Comparison of ENCODE assay signal across 8 cellular contexts in the genomic region with DNA sequence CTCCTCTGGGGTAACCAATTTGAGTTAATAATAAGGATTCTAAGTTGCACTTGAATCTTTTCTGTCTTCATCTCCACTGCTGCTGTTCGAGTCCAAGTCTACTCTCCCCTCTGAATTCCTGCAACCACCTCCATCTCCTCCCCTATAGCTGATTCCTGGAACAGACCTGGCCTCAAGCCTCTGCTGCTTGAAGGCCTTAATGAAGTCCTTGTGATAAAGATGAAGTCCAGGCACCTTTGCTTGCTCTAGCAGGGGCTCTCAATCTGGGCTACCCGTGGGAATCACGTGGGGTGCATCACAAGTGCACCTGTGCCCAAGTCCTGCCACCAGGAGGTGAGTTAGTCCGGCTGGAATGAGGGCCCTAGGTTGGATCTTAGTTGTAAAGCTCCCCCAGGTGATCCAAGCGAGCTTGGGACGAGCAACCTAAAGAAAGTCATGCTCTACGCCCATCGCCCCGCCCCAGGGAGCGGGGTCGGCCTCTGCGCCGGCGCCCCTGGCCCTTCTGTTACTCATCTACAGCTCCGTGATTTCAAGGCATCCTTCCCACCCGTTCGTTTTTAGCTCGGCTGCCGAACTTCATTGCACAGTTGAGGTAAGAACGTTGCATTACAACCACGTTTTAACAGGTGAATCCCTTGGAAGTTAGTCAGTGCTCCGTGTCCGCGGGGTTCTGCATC. TPM values are rescaled to one million over a fixed set of nuclear protein-coding genes. Genes with fewer than 3 reads are reported as not detected.
DNase-seq lines count a peak whose midpoint lies in the region; ATAC-seq and TF ChIP-seq lines count a peak whose summit lies in the region.

No MANE protein-coding gene starts in this region.

- H3K4me1 ChIP-seq in CD8-positive, alpha-beta T cell (ENCODE audit: insufficient read depth, low read length) = peaks cover 18% of the 10 kb centered on the region
- peaks cover 9 to 25% (median 24%) of the 10 kb centered on the region in 3 donors for H3K4me1 ChIP-seq in skeletal muscle tissue (ENCODE audit: control insufficient read depth in 3 of 3, insufficient read depth in 3 of 3, low read length in 3 of 3)

- no peaks in the 10 kb centered on the region for H3K27me3 ChIP-seq in CD8-positive, alpha-beta T cell (ENCODE audit: insufficient read depth, low read length)
- H3K27me3 ChIP-seq in skeletal muscle tissue (ENCODE audit: control insufficient read depth in 3 of 3, insufficient read depth in 3 of 3, low read length in 3 of 3) = no peaks in the 10 kb centered on the region

- H3K9ac ChIP-seq in skeletal muscle tissue (ENCODE audit: low read depth in 1 of 3, low read length in 3 of 3) = peak overlapping the region; percentile 85 to 92 (median 92)

- DNase-seq in CD8-positive, alpha-beta T cell = peak in 2 of 7 experiments; percentile 39 to 56
- peak; percentile 77 for DNase-seq in activated T-cell treated with anti-CD3 and anti-CD28 coated beads, Interleukin-2, amount 50 U/mL, for 24 hours
- no peak for DNase-seq in left ventricle myocardium superior
- DNase-seq in NCI-H510A treated with DMSO at 0.1 percent for 48 hours (lab: John Stamatoyannopoulos, UW) = no peak

- peak overlapping the region; percentile 84 for H3K4me3 Mint-ChIP-seq in CD8-positive, alpha-beta T cell
- peak overlapping the region; percentile 78 for H3K4me3 Mint-ChIP-seq in activated T-cell treated with anti-CD3 and anti-CD28 coated beads, Interleukin-2, amount 50 U/mL, for 24 hours

- peak overlapping the region; percentile 83 for H3K4me3 ChIP-seq in CD8-positive, alpha-beta T cell (ENCODE audit: low read depth, low read length)
- peak overlapping the region; percentile 71 to 95 (median 91) for H3K4me3 ChIP-seq in skeletal muscle tissue (ENCODE audit: low read length in 3 of 3)

- peaks cover 42% of the 10 kb centered on the region for H3K4me1 Mint-ChIP-seq in CD8-positive, alpha-beta T cell (ENCODE audit: low read depth)
- peaks cover 42% of the 10 kb centered on the region for H3K4me1 Mint-ChIP-seq in activated T-cell treated with anti-CD3 and anti-CD28 coated beads, Interleukin-2, amount 50 U/mL, for 24 hours (ENCODE audit: low read depth)

- peak overlapping the region; percentile 97 for H3K27ac ChIP-seq in CD8-positive, alpha-beta T cell (ENCODE audit: low read depth, low read length)
- H3K27ac ChIP-seq in skeletal muscle tissue (ENCODE audit: low read depth, low read length) = peak overlapping the region; percentile 82

- H3K27me3 Mint-ChIP-seq in CD8-positive, alpha-beta T cell (ENCODE audit: low read depth) = no peaks in the 10 kb centered on the region
- no peaks in the 10 kb centered on the region for H3K27me3 Mint-ChIP-seq in activated T-cell treated with anti-CD3 and anti-CD28 coated beads, Interleukin-2, amount 50 U/mL, for 24 hours

- POLR2A ChIA-PET in CD8-positive, alpha-beta T cell (lab: Charles Lee) = interaction anchor here (0.5 to 2.6 kb wide), 12 partner anchors 9 to 570 kb away, joined by 3 to 20 read pairs (median 4); a partner anchor contains a TSS

- peaks cover under 1% of the 10 kb centered on the region for H3K36me3 ChIP-seq in CD8-positive, alpha-beta T cell (ENCODE audit: insufficient read depth, low read length)
- H3K36me3 ChIP-seq in skeletal muscle tissue (ENCODE audit: control insufficient read depth in 3 of 3, insufficient read depth in 3 of 3, low read length in 3 of 3) = peaks cover 8 to 17% (median 10%) of the 10 kb centered on the region in 3 donors

- H3K9me3 ChIP-seq in CD8-positive, alpha-beta T cell (ENCODE audit: low read length) = no peaks in the 10 kb centered on the region
- no peaks in the 10 kb centered on the region for H3K9me3 ChIP-seq in skeletal muscle tissue (ENCODE audit: control insufficient read depth in 3 of 3, low read length in 3 of 3)

- H3K36me3 Mint-ChIP-seq in CD8-positive, alpha-beta T cell = peaks cover 25% of the 10 kb centered on the region
- peaks cover 87% of the 10 kb centered on the region for H3K36me3 Mint-ChIP-seq in activated T-cell treated with anti-CD3 and anti-CD28 coated beads, Interleukin-2, amount 50 U/mL, for 24 hours (ENCODE audit: low read depth)

- peak; percentile 16 for TF ChIP-seq CTCF in CD8-positive, alpha-beta T cell (IDR thresholded peaks at IDR 0.05)

- intact Hi-C loops in CD8-positive, alpha-beta T cell (cut with DNase I, micrococcal nuclease) = loop anchor here (10.0 kb wide), 3 partner anchors 371 to 639 kb away; a partner anchor contains a TSS
- intact Hi-C loops in left ventricle myocardium superior (cut with micrococcal nuclease) = no loop called here

- peak overlapping the region; percentile 90 for H3K27ac Mint-ChIP-seq in CD8-positive, alpha-beta T cell
- H3K27ac Mint-ChIP-seq in activated T-cell treated with anti-CD3 and anti-CD28 coated beads, Interleukin-2, amount 50 U/mL, for 24 hours = peak overlapping the region; percentile 92

- CTCF ChIA-PET in CD8-positive, alpha-beta T cell (lab: Charles Lee) = interaction anchor here (1.2 to 2.9 kb wide), 2 partner anchors 17 to 81 kb away, joined by 3 to 10 read pairs; no protein-coding TSS in a partner anchor

- peak; percentile 16 for ATAC-seq in CD8-positive, alpha-beta T cell
- ATAC-seq in HG02763 (IDR thresholded peaks at IDR 0.05; ENCODE audit: unreplicated experiment) (peak; percentile 3), left ventricle myocardium superior (peak; percentile 1), GM21381 (IDR thresholded peaks at IDR 0.05; ENCODE audit: unreplicated experiment) (no peak), GM19351 (IDR thresholded peaks at IDR 0.05; ENCODE audit: unreplicated experiment) (no peak)

- no peaks in the 10 kb centered on the region for H3K9me3 Mint-ChIP-seq in CD8-positive, alpha-beta T cell
- H3K9me3 Mint-ChIP-seq in activated T-cell treated with anti-CD3 and anti-CD28 coated beads, Interleukin-2, amount 50 U/mL, for 24 hours = no peaks in the 10 kb centered on the region

RNA-seq across cellular contexts. Expression of a gene that starts 0.9 kb away (rescaled TPM):
- total RNA-seq in CD8-positive, alpha-beta T cell = 10 to 100 TPM; 48.2 to 52.5 TPM
- total RNA-seq in left ventricle myocardium superior = 83.2 TPM
- total RNA-seq in skeletal muscle tissue = 57.9 TPM

RNA-seq across cellular contexts. Expression of a gene that starts 50.0 kb away (rescaled TPM):
- total RNA-seq in CD8-positive, alpha-beta T cell = 10 to 100 TPM; 14.1 to 14.7 TPM
- 15.5 TPM for total RNA-seq in left ventricle myocardium superior
- total RNA-seq in skeletal muscle tissue = 27.7 TPM

RNA-seq across cellular contexts. Expression of a gene that starts 50.1 kb away (rescaled TPM):
- 10 to 100 TPM; 37.2 to 38.8 TPM for total RNA-seq in CD8-positive, alpha-beta T cell
- total RNA-seq in left ventricle myocardium superior (102 TPM), skeletal muscle tissue (37.1 TPM)

Comparison
In these comparisons a context has a peak if more than half of its experiments do, and no peak if none do; other contexts are left out.
1. ATAC-seq: peak in CD8-positive, alpha-beta T cell (single experiment), HG02763 (single experiment) and left ventricle myocardium superior (single experiment); none in GM21381 (single experiment) and GM19351 (single experiment).